24 cellular contexts compared by ENCODE assay signal in genomic region chr7:7609330-7609729, GRCh38.
"Had no signal": no experiment of that assay in that cellular context is flagged by ENCODE, and none has a peak within 500 bp of the region (broad histone marks: within the 10 kb centered on the region; RNA-seq: fewer than 3 reads in every experiment).

No MANE protein-coding gene starts in this region.

- H3K27me3 Mint-ChIP-seq: activated B cell treated with CpG ODN at 0.5 μM for 24 hours; activated CD4-positive, alpha-beta memory T cell treated with anti-CD3 and anti-CD28 coated beads, Interleukin-2, amount 10 ng/mL, durations not matched to agents 7 days and 5 days; activated T-helper 17 cell treated with anti-CD3 and anti-CD28 coated beads, Interleukin-2, amount 50 U/mL, for 72 hours; T-cell had no signal

- H3K4me2 ChIP-seq: KMS-11, PC-9 had no signal

- H3K9me3 Mint-ChIP-seq: activated B cell treated with CpG ODN at 0.5 μM for 24 hours; activated CD4-positive, alpha-beta memory T cell treated with anti-CD3 and anti-CD28 coated beads, Interleukin-2, amount 10 ng/mL, durations not matched to agents 7 days and 5 days; activated T-helper 17 cell treated with anti-CD3 and anti-CD28 coated beads, Interleukin-2, amount 50 U/mL, for 72 hours; T-cell had no signal

- H3K27ac Mint-ChIP-seq: activated B cell treated with CpG ODN at 0.5 μM for 24 hours; activated CD4-positive, alpha-beta memory T cell treated with anti-CD3 and anti-CD28 coated beads, Interleukin-2, amount 10 ng/mL, durations not matched to agents 7 days and 5 days; activated T-helper 17 cell treated with anti-CD3 and anti-CD28 coated beads, Interleukin-2, amount 50 U/mL, for 72 hours; T-cell had no signal

- H2AFZ ChIP-seq: PC-9 had no signal

- ATAC-seq: activated T-helper 17 cell treated with anti-CD3 and anti-CD28 coated beads, Interleukin-2, amount 50 U/mL, for 72 hours; T-cell had no signal

- DNase-seq: activated B cell treated with CpG ODN at 0.5 μM for 24 hours; activated CD4-positive, alpha-beta memory T cell treated with anti-CD3 and anti-CD28 coated beads, Interleukin-2, amount 10 ng/mL, durations not matched to agents 7 days and 5 days; activated CD4-positive, alpha-beta T cell treated with anti-CD3 and anti-CD28 coated beads for 1 hour; activated CD4-positive, alpha-beta T cell treated with anti-CD3 and anti-CD28 coated beads, Interleukin-2, amount 50 U/mL, for 1 hour; activated gamma-delta T cell treated with Interleukin-2 at 50 U/mL for 16 hours; activated naive CD4-positive, alpha-beta T cell treated with anti-CD3 and anti-CD28 coated beads, Interleukin-2, amount 50 U/mL, for 16 hours; activated T-cell treated with anti-CD3 and anti-CD28 coated beads for 4 hours; activated T-cell treated with anti-CD3 and anti-CD28 coated beads, Interleukin-2, amount 50 U/mL, for 48 hours; brain microvascular endothelial cell; NCI-H1105 treated with DMSO at 0.1 percent for 48 hours; NCI-H1436 treated with DMSO at 0.1 percent for 48 hours; NCI-H187; NCI-H2081; NCI-H510A treated with DMSO at 0.1 percent for 48 hours; NCI-H69; PC-9; SIG-M5; T-cell; T-helper 2 cell; T1000 had no signal

- H3K27me3 ChIP-seq: brain microvascular endothelial cell, cardiac muscle cell had no signal

- H3K27ac ChIP-seq: brain microvascular endothelial cell, cardiac muscle cell, KMS-11, PC-9, SK-N-MC had no signal

- H3K4me3 ChIP-seq: cardiac muscle cell, PC-9, SK-N-MC had no signal

- H3K9ac ChIP-seq: KMS-11 had no signal

- H3K4me1 Mint-ChIP-seq: activated CD4-positive, alpha-beta memory T cell treated with anti-CD3 and anti-CD28 coated beads, Interleukin-2, amount 10 ng/mL, durations not matched to agents 7 days and 5 days; activated T-helper 17 cell treated with anti-CD3 and anti-CD28 coated beads, Interleukin-2, amount 50 U/mL, for 72 hours; T-cell had no signal

- H3K4me3 Mint-ChIP-seq: activated B cell treated with CpG ODN at 0.5 μM for 24 hours; activated CD4-positive, alpha-beta memory T cell treated with anti-CD3 and anti-CD28 coated beads, Interleukin-2, amount 10 ng/mL, durations not matched to agents 7 days and 5 days; activated T-helper 17 cell treated with anti-CD3 and anti-CD28 coated beads, Interleukin-2, amount 50 U/mL, for 72 hours; T-cell had no signal
